In genomic region chr9:115116620-115117284, GRCh38 we compare ENCODE assay signal across 15 cellular contexts. TPM values are rescaled to one million over a fixed set of nuclear protein-coding genes. Genes with fewer than 3 reads are reported as not detected.
DNase-seq lines count a peak whose midpoint lies in the region; ATAC-seq and TF ChIP-seq lines count a peak whose summit lies in the region.
"Had no signal": no experiment of that assay in that cellular context is flagged by ENCODE, and none has a peak within 500 bp of the region (broad histone marks: within the 10 kb centered on the region; RNA-seq: fewer than 3 reads in every experiment).

No MANE protein-coding gene starts in this region.

- peaks cover 77% of the 10 kb centered on the region for H3F3A ChIP-seq in GM23248 (ENCODE audit: insufficient read depth)

- ATAC-seq in HG03135 (IDR thresholded peaks at IDR 0.05; ENCODE audit: unreplicated experiment) (no peak), GM21619 (IDR thresholded peaks at IDR 0.05; ENCODE audit: unreplicated experiment) (no peak), left ventricle myocardium superior (no peak)

- peaks cover 42% of the 10 kb centered on the region for H3K79me2 ChIP-seq in GM23248 (ENCODE audit: insufficient read depth)
- H3K79me2 ChIP-seq in hepatocyte: no peaks in the 10 kb centered on the region

- H3K9ac ChIP-seq in GM23248: peak overlapping the region; percentile 65
- H3K9ac ChIP-seq: BLaER1 treated with 17β-estradiol and CSF1 and Interleukin-3, amounts not matched to agents 10 nM and 100 nM had no signal

- TF ChIP-seq CTCF in astrocyte of the spinal cord (IDR thresholded peaks at IDR 0.05; ENCODE audit: low read depth, low read length) (no peak), hepatocyte (IDR thresholded peaks at IDR 0.05; ENCODE audit: poor library complexity) (no peak)

- H3K4me2 ChIP-seq in GM23248 (ENCODE audit: unreplicated experiment): peak overlapping the region; percentile 85
- peak overlapping the region; percentile 88 for H3K4me2 ChIP-seq in hepatocyte

- peaks cover 49% of the 10 kb centered on the region for H3K4me1 ChIP-seq in GM23248 (ENCODE audit: insufficient read depth)
- peaks cover 15% of the 10 kb centered on the region for H3K4me1 ChIP-seq in hepatocyte (ENCODE audit: insufficient read depth)

- H3K9me2 ChIP-seq in GM23248 (ENCODE audit: insufficient read depth): no peaks in the 10 kb centered on the region
- no peaks in the 10 kb centered on the region for H3K9me2 ChIP-seq in hepatocyte (replicated peaks; ENCODE audit: insufficient read depth)

- WGBS in GM23248 (ENCODE audit: low coverage in 1 of 2, low lambda C conversion rate in 2 of 2, missing lambda C conversion rate in 2 of 2), 2 experiments: 60 to 64% methylated on average over 7 of the region's 7 CpGs
- WGBS in hepatocyte (ENCODE audit: low lambda C conversion rate, missing lambda C conversion rate): 64% methylated on average over 7 of the region's 7 CpGs

- in situ Hi-C loops in GM23248 (cut with MboI): no loop called here
- in situ Hi-C loops in astrocyte of the spinal cord (cut with HindIII; ENCODE audit: low sequenced_read_pairs): no loop called here

- H3K4me3 ChIP-seq in GM23248 (peak overlapping the region; percentile 91), astrocyte of the spinal cord (ENCODE audit: low read depth, low read length) (peak overlapping the region; percentile 58), hepatocyte (no peak overlapping the region), skin epidermis (peak overlapping the region; percentile 7 to 37 (median 26))
- H3K4me3 ChIP-seq: BLaER1 treated with 17β-estradiol and CSF1 and Interleukin-3, amounts not matched to agents 10 nM and 100 nM had no signal

- H3K27me3 ChIP-seq in GM23248 (replicated peaks; ENCODE audit: insufficient read depth): no peaks in the 10 kb centered on the region
- peaks cover 27% of the 10 kb centered on the region for H3K27me3 ChIP-seq in hepatocyte

- H4K20me1 ChIP-seq in GM23248 (ENCODE audit: insufficient read depth) (no peaks in the 10 kb centered on the region), hepatocyte (ENCODE audit: insufficient read depth, poor library complexity, severe bottlenecking) (no peaks in the 10 kb centered on the region)
- H4K20me1 ChIP-seq: BLaER1 treated with 17β-estradiol and CSF1 and Interleukin-3, amounts not matched to agents 10 nM and 100 nM had no signal

- H3K27ac ChIP-seq in GM23248: peak overlapping the region; percentile 79
- H3K27ac ChIP-seq in hepatocyte: no peak overlapping the region
- peak overlapping the region in 11 of 21 experiments; percentile 4 to 86 (median 67) for H3K27ac ChIP-seq in skin epidermis
- H3K27ac ChIP-seq: BLaER1 treated with 17β-estradiol and CSF1 and Interleukin-3, amounts not matched to agents 10 nM and 100 nM had no signal

- intact Hi-C loops in left ventricle myocardium superior (cut with micrococcal nuclease): no loop called here

- no peaks in the 10 kb centered on the region for H3K9me3 ChIP-seq in GM23248 (ENCODE audit: low read depth)
- no peaks in the 10 kb centered on the region for H3K9me3 ChIP-seq in hepatocyte (ENCODE audit: low read depth)
- H3K9me3 ChIP-seq: BLaER1 treated with 17β-estradiol and CSF1 and Interleukin-3, amounts not matched to agents 10 nM and 100 nM had no signal

- no peak overlapping the region for H2AFZ ChIP-seq in GM23248
- H2AFZ ChIP-seq in hepatocyte: no peak overlapping the region

- H3K36me3 ChIP-seq in GM23248 (ENCODE audit: low read depth) (no peaks in the 10 kb centered on the region; the same call in 1 of the 2 replicates), hepatocyte (replicated peaks; ENCODE audit: insufficient read depth, low read depth) (no peaks in the 10 kb centered on the region)
- H3K36me3 ChIP-seq: BLaER1 treated with 17β-estradiol and CSF1 and Interleukin-3, amounts not matched to agents 10 nM and 100 nM had no signal

- DNase-seq in GM23248 (no peak), astrocyte of the spinal cord (ENCODE audit: low read depth, low spot score) (no peak), hepatocyte (ENCODE audit: low spot score) (no peak), NCI-H1436 treated with DMSO at 0.1 percent for 48 hours (lab: John Stamatoyannopoulos, UW) (no peak), left ventricle myocardium superior (no peak)
- DNase-seq: activated CD4-positive, alpha-beta T cell treated with anti-CD3 and anti-CD28 coated beads, Interleukin-2, amount 50 U/mL, for 1 hour; DND-41; H9; KG1; NCI-H187 treated with DMSO at 0.1 percent for 48 hours; NCI-H774 had no signal

RNA-seq across cellular contexts. Expression of gene TNC, which starts 1.2 kb away (rescaled TPM):
- total RNA-seq in GM23248 (2014; rRNA removed; shearing (Covaris generic)): 319 and 372 TPM in 2 replicates
- 165 and 168 TPM in 2 replicates for polyA plus RNA-seq in GM23248 (2016; fragmentation: Nextera tagmentation; extraction: Ambion mirVana)
- total RNA-seq in hepatocyte: 18.1 and 20.9 TPM in 2 replicates
- polyA plus RNA-seq in hepatocyte: 12.7 and 24.6 TPM in 2 replicates
- total RNA-seq in left ventricle myocardium superior: 2.5 TPM

Comparison
In these comparisons a context has a peak if more than half of its experiments do, and no peak if none do; other contexts are left out.
1. RNA of gene TNC, which starts 1.2 kb away (total RNA-seq): 319 to 372 TPM in GM23248; 18.1 to 20.9 TPM in hepatocyte and 2.5 TPM in left ventricle myocardium superior (single experiment); every median in the first group is over 10 times any median in the second.